In the genomic region with DNA sequence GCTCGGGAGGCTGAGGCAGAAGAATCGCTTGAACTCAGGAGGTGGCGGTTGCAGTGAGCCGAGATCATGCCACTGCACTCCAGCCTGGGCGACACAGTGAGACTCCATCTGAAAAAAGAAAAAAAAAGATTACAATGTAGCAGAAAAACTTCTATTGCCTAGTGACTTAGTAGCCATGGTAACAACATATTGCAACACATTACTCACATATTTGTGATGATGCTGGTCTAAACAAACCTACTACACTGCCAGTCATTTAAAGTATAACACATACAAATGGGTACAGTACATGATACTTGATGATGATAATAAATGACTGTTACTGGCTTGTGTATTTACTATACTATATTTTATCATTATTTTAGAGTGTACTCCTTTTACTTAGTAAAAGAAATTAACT, we compare ENCODE assay signal across 26 cellular contexts.
DNase-seq lines count a peak whose midpoint lies in the region; TF ChIP-seq lines count a peak whose summit lies in the region.
"Had no signal": no experiment of that assay in that cellular context is flagged by ENCODE, and none has a peak within 500 bp of the region (broad histone marks: within the 10 kb centered on the region; RNA-seq: fewer than 3 reads in every experiment).

No MANE protein-coding gene starts in this region.

- H3K4me3 ChIP-seq in choroid plexus epithelial cell (ENCODE audit: low read depth, low read length) (no peak overlapping the region), fibroblast of villous mesenchyme (ENCODE audit: low read depth, low read length) (no peak overlapping the region)
- H3K4me3 ChIP-seq: A549, psoas muscle, skin epidermis had no signal

- DNase-seq in AG09319 (ENCODE audit: extremely low read depth, low read depth) (peak; percentile 49), HCEC 1CT (peak; percentile 56), choroid plexus epithelial cell (ENCODE audit: low read depth) (peak; percentile 71), fibroblast of villous mesenchyme (ENCODE audit: low read depth) (peak; percentile 66), A172 (ENCODE audit: low spot score) (no peak), hippocampal formation (lab: John Stamatoyannopoulos, UW) (no peak), CD14-positive monocyte (ENCODE audit: low spot score) (no peak), AML-193 (lab: John Stamatoyannopoulos, UW) (no peak)
- DNase-seq: activated CD4-positive, alpha-beta T cell treated with anti-CD3 and anti-CD28 coated beads for 36 hours; activated CD8-positive, alpha-beta memory T cell treated with anti-CD3 and anti-CD28 coated beads for 24 hours; activated effector memory CD4-positive, alpha-beta T cell treated with Interleukin-2 at 50 U/mL for 16 hours; CD4-positive, CD25-positive, alpha-beta regulatory T cell; H7; midbrain; naive thymus-derived CD4-positive, alpha-beta T cell; NCI-H1105; NCI-H187 treated with DMSO at 0.1 percent for 48 hours; psoas muscle; SIG-M5; stimulated activated CD8-positive, alpha-beta memory T cell treated with anti-CD3 and anti-CD28 coated beads, Interleukin-4, amount 100 ng/mL, for 48 hours; stimulated activated naive CD8-positive, alpha-beta T cell treated with anti-CD3 and anti-CD28 coated beads, Interleukin-15, amount 100 ng/mL, for 72 hours had no signal

- no peaks in the 10 kb centered on the region for H3K4me1 Mint-ChIP-seq in CD14-positive monocyte
- H3K4me1 Mint-ChIP-seq: activated CD4-positive, alpha-beta T cell treated with anti-CD3 and anti-CD28 coated beads for 36 hours; CD4-positive, CD25-positive, alpha-beta regulatory T cell; central memory CD8-positive, alpha-beta T cell; IgD-negative memory B cell; naive thymus-derived CD4-positive, alpha-beta T cell; stimulated activated naive CD8-positive, alpha-beta T cell treated with anti-CD3 and anti-CD28 coated beads, Interleukin-15, amount 100 ng/mL, for 72 hours had no signal

- H3K9me3 Mint-ChIP-seq in CD14-positive monocyte, result peaks cover 0 to 9% (median 1%) of the 10 kb centered on the region in 7 donors

- H3K36me3 Mint-ChIP-seq in CD14-positive monocyte, result no peaks in the 10 kb centered on the region
- H3K36me3 Mint-ChIP-seq: CD4-positive, CD25-positive, alpha-beta regulatory T cell; IgD-negative memory B cell had no signal

- no peak overlapping the region for H3K4me3 Mint-ChIP-seq in CD14-positive monocyte
- H3K4me3 Mint-ChIP-seq: activated CD4-positive, alpha-beta T cell treated with anti-CD3 and anti-CD28 coated beads for 36 hours; activated naive CD8-positive, alpha-beta T cell; CD4-positive, CD25-positive, alpha-beta regulatory T cell; central memory CD8-positive, alpha-beta T cell; IgD-negative memory B cell; naive thymus-derived CD4-positive, alpha-beta T cell; stimulated activated naive CD8-positive, alpha-beta T cell treated with anti-CD3 and anti-CD28 coated beads, Interleukin-15, amount 100 ng/mL, for 72 hours had no signal

- intact Hi-C loops in CD14-positive monocyte (cut with micrococcal nuclease), result no loop called here

- H3K27ac Mint-ChIP-seq in CD14-positive monocyte, result no peak overlapping the region
- H3K27ac Mint-ChIP-seq: activated CD4-positive, alpha-beta T cell treated with anti-CD3 and anti-CD28 coated beads for 36 hours; activated naive CD8-positive, alpha-beta T cell; CD4-positive, CD25-positive, alpha-beta regulatory T cell; IgD-negative memory B cell; naive thymus-derived CD4-positive, alpha-beta T cell; stimulated activated naive CD8-positive, alpha-beta T cell treated with anti-CD3 and anti-CD28 coated beads, Interleukin-15, amount 100 ng/mL, for 72 hours had no signal

- no peak for TF ChIP-seq CTCF in AG09319 (IDR thresholded peaks at IDR 0.05; ENCODE audit: low read depth, low read length)
- TF ChIP-seq CTCF in choroid plexus epithelial cell (conservative IDR thresholded peaks at IDR 0.05; ENCODE audit: low read depth, low read length), result no peak
- TF ChIP-seq CTCF in fibroblast of villous mesenchyme (IDR thresholded peaks at IDR 0.05; ENCODE audit: insufficient read depth, low read depth, low read length), result no peak
- no peak for TF ChIP-seq CTCF in CD14-positive monocyte (IDR thresholded peaks at IDR 0.05)

- H3K27me3 Mint-ChIP-seq in CD14-positive monocyte (ENCODE audit: low read depth in 3 of 3), result peaks cover 0 to 3% (median 0%) of the 10 kb centered on the region in 3 donors
- H3K27me3 Mint-ChIP-seq: activated CD4-positive, alpha-beta T cell treated with anti-CD3 and anti-CD28 coated beads for 36 hours; activated naive CD8-positive, alpha-beta T cell; CD4-positive, CD25-positive, alpha-beta regulatory T cell; central memory CD8-positive, alpha-beta T cell; IgD-negative memory B cell; naive thymus-derived CD4-positive, alpha-beta T cell; stimulated activated naive CD8-positive, alpha-beta T cell treated with anti-CD3 and anti-CD28 coated beads, Interleukin-15, amount 100 ng/mL, for 72 hours had no signal

Comparison
In these comparisons a context has a peak if more than half of its experiments do, and no peak if none do; other contexts are left out.
1. DNase-seq: peak in AG09319 (single experiment), HCEC 1CT (single experiment), choroid plexus epithelial cell (single experiment) and fibroblast of villous mesenchyme (single experiment); none in A172 (single experiment), hippocampal formation (0 of 2), CD14-positive monocyte (single experiment) and AML-193 (0 of 2).